In genomic region chr4:41531561-41532245, GRCh38 we compare ENCODE assay signal across 23 cellular contexts. TPM values are rescaled to one million over a fixed set of nuclear protein-coding genes. Genes with fewer than 3 reads are reported as not detected.
"Had no signal": no experiment of that assay in that cellular context is flagged by ENCODE, and none has a peak within 500 bp of the region (broad histone marks: within the 10 kb centered on the region; RNA-seq: fewer than 3 reads in every experiment).

No MANE protein-coding gene starts in this region.

- H3K27me3 Mint-ChIP-seq: activated CD4-positive, alpha-beta T cell treated with anti-CD3 and anti-CD28 coated beads, Interleukin-2, amount 10 ng/mL, durations not matched to agents 24 days and 14 days; T-cell had no signal

- H3K36me3 Mint-ChIP-seq: natural killer cell, T-cell had no signal

- H3K27me3 ChIP-seq: suprapubic skin, transverse colon, vagina had no signal

- DNase-seq: activated CD4-positive, alpha-beta T cell treated with anti-CD3 and anti-CD28 coated beads, Interleukin-2, amount 10 ng/mL, durations not matched to agents 24 days and 14 days; activated CD4-positive, CD25-positive, alpha-beta regulatory T cell; activated CD8-positive, alpha-beta T cell treated with anti-CD3 and anti-CD28 coated beads, Interleukin-2, amount 10 ng/mL, durations not matched to agents 7 days and 5 days; activated naive CD4-positive, alpha-beta T cell treated with anti-CD3 and anti-CD28 coated beads for 36 hours; activated T-cell treated with anti-CD3 and anti-CD28 coated beads, Interleukin-2, amount 50 U/mL, for 24 hours; cerebellar nuclear complex; cortex of kidney; effector memory CD4-positive, alpha-beta T cell; foreskin fibroblast; left cardiac atrium; natural killer cell; occipital lobe; right cardiac atrium; stimulated activated CD4-positive, alpha-beta T cell treated with anti-CD3 and anti-CD28 coated beads, Interleukin-15, amount 100 ng/mL, for 24 hours; stimulated activated CD4-positive, alpha-beta T cell treated with anti-CD3 and anti-CD28 coated beads, Interleukin-2, amount 100 ng/mL, for 48 hours; stimulated activated naive CD8-positive, alpha-beta T cell treated with anti-CD3 and anti-CD28 coated beads, Interleukin-15, amount 100 ng/mL, for 72 hours; T-cell; transverse colon had no signal

- H3K27ac Mint-ChIP-seq: activated CD4-positive, alpha-beta T cell treated with anti-CD3 and anti-CD28 coated beads, Interleukin-2, amount 10 ng/mL, durations not matched to agents 24 days and 14 days; activated CD8-positive, alpha-beta T cell treated with anti-CD3 and anti-CD28 coated beads, Interleukin-2, amount 10 ng/mL, durations not matched to agents 7 days and 5 days; activated naive CD4-positive, alpha-beta T cell treated with anti-CD3 and anti-CD28 coated beads for 36 hours; activated T-cell treated with anti-CD3 and anti-CD28 coated beads, Interleukin-2, amount 50 U/mL, for 24 hours; natural killer cell; stimulated activated naive CD8-positive, alpha-beta T cell treated with anti-CD3 and anti-CD28 coated beads, Interleukin-15, amount 100 ng/mL, for 72 hours; T-cell had no signal

- H3K27ac ChIP-seq: hepatocyte, prostate gland, skin epidermis, suprapubic skin, transverse colon, vagina had no signal

- H3K9me3 ChIP-seq: prostate gland, suprapubic skin, transverse colon, vagina had no signal

- H3K36me3 ChIP-seq: prostate gland, suprapubic skin, transverse colon, vagina had no signal

- H3K4me3 ChIP-seq: hepatocyte, prostate gland, skin epidermis, suprapubic skin, transverse colon, vagina had no signal

- H3K4me3 Mint-ChIP-seq: activated CD4-positive, alpha-beta T cell treated with anti-CD3 and anti-CD28 coated beads, Interleukin-2, amount 10 ng/mL, durations not matched to agents 24 days and 14 days; activated CD8-positive, alpha-beta T cell treated with anti-CD3 and anti-CD28 coated beads, Interleukin-2, amount 10 ng/mL, durations not matched to agents 7 days and 5 days; activated naive CD4-positive, alpha-beta T cell treated with anti-CD3 and anti-CD28 coated beads for 36 hours; activated T-cell treated with anti-CD3 and anti-CD28 coated beads, Interleukin-2, amount 50 U/mL, for 24 hours; natural killer cell; stimulated activated naive CD8-positive, alpha-beta T cell treated with anti-CD3 and anti-CD28 coated beads, Interleukin-15, amount 100 ng/mL, for 72 hours; T-cell had no signal

- H3K4me1 Mint-ChIP-seq: activated CD4-positive, alpha-beta T cell treated with anti-CD3 and anti-CD28 coated beads, Interleukin-2, amount 10 ng/mL, durations not matched to agents 24 days and 14 days; natural killer cell; stimulated activated naive CD8-positive, alpha-beta T cell treated with anti-CD3 and anti-CD28 coated beads, Interleukin-15, amount 100 ng/mL, for 72 hours; T-cell had no signal

- H3K4me1 ChIP-seq: prostate gland, transverse colon, vagina had no signal

- H3K9me3 Mint-ChIP-seq: activated CD4-positive, alpha-beta T cell treated with anti-CD3 and anti-CD28 coated beads, Interleukin-2, amount 10 ng/mL, durations not matched to agents 24 days and 14 days; activated naive CD4-positive, alpha-beta T cell treated with anti-CD3 and anti-CD28 coated beads for 36 hours had no signal

RNA-seq across cellular contexts. Expression of gene LIMCH1, which starts 6.3 kb away (rescaled TPM):
- total RNA-seq: activated CD4-positive, alpha-beta T cell treated with anti-CD3 and anti-CD28 coated beads, Interleukin-2, amount 10 ng/mL, durations not matched to agents 24 days and 14 days; activated CD8-positive, alpha-beta T cell treated with anti-CD3 and anti-CD28 coated beads, Interleukin-2, amount 10 ng/mL, durations not matched to agents 7 days and 5 days; activated naive CD4-positive, alpha-beta T cell treated with anti-CD3 and anti-CD28 coated beads for 36 hours had no signal
